Comparison of ENCODE assay signal across 13 cellular contexts in the genomic region with DNA sequence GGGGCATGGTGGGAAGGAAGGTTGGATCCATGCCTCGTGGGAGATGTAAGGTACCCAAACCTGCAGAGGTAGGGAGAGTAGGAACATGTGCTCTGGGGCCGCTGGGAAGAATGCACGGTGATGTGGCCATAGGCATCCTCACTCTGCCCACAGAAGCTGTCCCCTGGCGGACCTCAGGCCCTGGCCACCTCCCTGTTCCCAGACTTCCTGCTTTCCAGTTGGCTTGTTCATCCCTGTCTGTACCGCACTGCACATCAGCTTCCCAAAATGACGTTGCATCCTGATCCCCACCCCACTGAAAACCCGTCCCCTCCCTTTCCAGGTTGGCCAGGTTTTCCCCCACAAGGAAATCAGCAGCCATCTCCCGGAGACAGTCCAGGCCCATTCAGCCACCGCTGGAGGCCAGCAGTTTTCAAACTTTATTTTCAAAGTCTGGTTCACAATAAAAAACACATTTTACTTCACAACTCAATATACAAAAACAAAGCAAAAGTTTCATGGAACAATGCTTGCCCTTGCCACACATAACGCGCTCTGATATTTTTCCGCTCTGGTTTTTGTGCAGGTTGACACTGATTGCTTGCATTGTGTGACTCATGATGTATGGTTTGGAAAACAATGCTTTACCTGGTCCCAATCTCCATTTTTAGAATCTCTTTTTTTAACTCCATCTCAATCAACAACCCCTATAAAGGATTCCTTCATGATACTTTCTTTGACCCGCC.
"Had no signal": no experiment of that assay in that cellular context is flagged by ENCODE, and none has a peak within 500 bp of the region (broad histone marks: within the 10 kb centered on the region; RNA-seq: fewer than 3 reads in every experiment).

No MANE protein-coding gene starts in this region.

- H3K4me2 ChIP-seq: smooth muscle cell had no signal

- ATAC-seq: activated naive CD8-positive, alpha-beta T cell treated with anti-CD3 and anti-CD28 coated beads, Interleukin-2, amount 50 U/mL, for 24 hours; activated T-helper 17 cell treated with anti-CD3 and anti-CD28 coated beads, Interleukin-2, amount 50 U/mL, for 72 hours; stimulated activated naive CD8-positive, alpha-beta T cell treated with anti-CD3 and anti-CD28 coated beads, Interleukin-15, Interleukin-2, amounts not matched to agents 100 U/mL and 50 U/mL, for 24 hours had no signal

- H3K36me3 ChIP-seq: ascending aorta, cardiac muscle cell had no signal

- H3K9me3 ChIP-seq: ascending aorta had no signal

- DNase-seq: activated CD4-positive, alpha-beta T cell treated with anti-CD3 and anti-CD28 coated beads, Interleukin-2, amount 50 U/mL, for 4 hours; activated CD4-positive, CD25-positive, alpha-beta regulatory T cell treated with anti-CD3 and anti-CD28 coated beads, Interleukin-2, amount 50 U/mL, for 72 hours; activated naive CD4-positive, alpha-beta T cell treated with Interleukin-2 at 50 U/mL for 16 hours; activated naive CD8-positive, alpha-beta T cell treated with anti-CD3 and anti-CD28 coated beads, Interleukin-2, amount 50 U/mL, for 24 hours; hypothalamus; naive B cell; nucleus accumbens; posterior cingulate gyrus; stimulated activated naive CD8-positive, alpha-beta T cell treated with anti-CD3 and anti-CD28 coated beads, Interleukin-15, Interleukin-2, amounts not matched to agents 100 U/mL and 50 U/mL, for 24 hours had no signal

- H3K4me3 ChIP-seq: ascending aorta, cardiac muscle cell, smooth muscle cell had no signal

- H3K27ac ChIP-seq: cardiac muscle cell had no signal

- H3K27me3 ChIP-seq: ascending aorta, cardiac muscle cell had no signal
